In the genomic region with DNA sequence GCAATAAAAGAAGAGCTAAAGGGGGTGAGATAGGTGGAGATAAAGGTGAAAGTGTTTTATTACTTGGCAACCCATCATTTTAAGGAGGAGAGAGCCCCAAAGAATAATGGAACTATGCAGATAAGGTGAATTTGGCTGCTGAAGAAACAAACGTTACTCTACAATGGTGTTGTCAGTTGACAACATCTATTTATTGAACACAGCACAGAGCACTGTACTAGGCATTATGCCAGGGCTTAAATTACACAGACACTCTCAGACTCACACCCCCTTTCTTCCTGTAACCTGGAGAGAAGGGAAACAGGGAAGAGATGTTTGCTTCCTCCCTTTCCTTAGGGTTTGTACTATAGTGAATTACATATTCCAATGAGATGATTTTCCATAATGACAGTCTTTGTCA, we compare ENCODE assay signal across 22 cellular contexts.
DNase-seq lines count a peak whose midpoint lies in the region; ATAC-seq and TF ChIP-seq lines count a peak whose summit lies in the region.
"Had no signal": no experiment of that assay in that cellular context is flagged by ENCODE, and none has a peak within 500 bp of the region (broad histone marks: within the 10 kb centered on the region; RNA-seq: fewer than 3 reads in every experiment).

No MANE protein-coding gene starts in this region.

- H3K27ac ChIP-seq in HEK293 (ENCODE audit: extremely low read depth, low read depth, low read length), result no peak overlapping the region
- H3K27ac ChIP-seq: colonic mucosa, tibial nerve, WERI-Rb-1 had no signal

- no peaks in the 10 kb centered on the region for H3K9me3 ChIP-seq in HEK293 (ENCODE audit: control insufficient read depth, insufficient read depth, low read depth, low read length)
- H3K9me3 ChIP-seq: colonic mucosa, tibial nerve had no signal

- POLR2A ChIA-PET in HEK293 (lab: Yijun Ruan, JAX), result no interaction called here

- peak; percentile 21 for DNase-seq in NCI-H2171 treated with DMSO at 0.1 percent for 48 hours (lab: John Stamatoyannopoulos, UW)
- DNase-seq in NCI-H2171 (lab: John Stamatoyannopoulos, UW), result no peak
- DNase-seq in NCI-H2196 treated with DMSO at 0.1 percent for 48 hours (lab: John Stamatoyannopoulos, UW; ENCODE audit: unreplicated experiment), result peak; percentile 23
- DNase-seq in left colon, result no peak
- no peak for DNase-seq in activated CD8-positive, alpha-beta memory T cell treated with anti-CD3 and anti-CD28 coated beads, Interleukin-2, amount 10 ng/mL, durations not matched to agents 7 days and 5 days
- DNase-seq in activated naive CD4-positive, alpha-beta T cell (lab: John Stamatoyannopoulos, UW), result no peak
- DNase-seq: activated CD4-positive, alpha-beta T cell treated with anti-CD3 and anti-CD28 coated beads, Interleukin-2, amount 10 ng/mL, durations not matched to agents 24 days and 14 days; activated naive CD4-positive, alpha-beta T cell treated with anti-CD3 and anti-CD28 coated beads, Interleukin-2, amount 10 ng/mL, durations not matched to agents 7 days and 5 days; activated T-cell treated with anti-CD3 and anti-CD28 coated beads, Interleukin-2, amount 50 U/mL, for 48 hours; CD4-positive, alpha-beta memory T cell; colonic mucosa; effector CD8-positive, alpha-beta T cell; Karpas-422; NCI-H226; stimulated activated CD8-positive, alpha-beta memory T cell treated with anti-CD3 and anti-CD28 coated beads, Interleukin-4, amount 100 ng/mL, for 48 hours; WERI-Rb-1 had no signal

- H3K9me3 Mint-ChIP-seq in activated CD8-positive, alpha-beta memory T cell treated with anti-CD3 and anti-CD28 coated beads, Interleukin-2, amount 10 ng/mL, durations not matched to agents 7 days and 5 days (ENCODE audit: low read depth), result no peaks in the 10 kb centered on the region
- H3K9me3 Mint-ChIP-seq: activated CD4-positive, alpha-beta T cell treated with anti-CD3 and anti-CD28 coated beads, Interleukin-2, amount 10 ng/mL, durations not matched to agents 24 days and 14 days; activated naive CD4-positive, alpha-beta T cell treated with anti-CD3 and anti-CD28 coated beads, Interleukin-2, amount 10 ng/mL, durations not matched to agents 7 days and 5 days; CD4-positive, alpha-beta memory T cell; GM23338; natural killer cell treated with Interleukin-12 subunit alpha and Interleukin-12 subunit beta and Interleukin-15 and Interleukin-18, amount 100 ng/mL, for 72 hours had no signal

- no peaks in the 10 kb centered on the region for H3K4me1 Mint-ChIP-seq in activated CD8-positive, alpha-beta memory T cell treated with anti-CD3 and anti-CD28 coated beads, Interleukin-2, amount 10 ng/mL, durations not matched to agents 7 days and 5 days
- H3K4me1 Mint-ChIP-seq: activated CD4-positive, alpha-beta T cell treated with anti-CD3 and anti-CD28 coated beads, Interleukin-2, amount 10 ng/mL, durations not matched to agents 24 days and 14 days; activated naive CD4-positive, alpha-beta T cell treated with anti-CD3 and anti-CD28 coated beads, Interleukin-2, amount 10 ng/mL, durations not matched to agents 7 days and 5 days; CD4-positive, alpha-beta memory T cell had no signal

- no peaks in the 10 kb centered on the region for H3K36me3 Mint-ChIP-seq in activated CD8-positive, alpha-beta memory T cell treated with anti-CD3 and anti-CD28 coated beads, Interleukin-2, amount 10 ng/mL, durations not matched to agents 7 days and 5 days
- H3K36me3 Mint-ChIP-seq: activated naive CD4-positive, alpha-beta T cell treated with anti-CD3 and anti-CD28 coated beads, Interleukin-2, amount 10 ng/mL, durations not matched to agents 7 days and 5 days; CD4-positive, alpha-beta memory T cell; natural killer cell treated with Interleukin-12 subunit alpha and Interleukin-12 subunit beta and Interleukin-15 and Interleukin-18, amount 100 ng/mL, for 72 hours had no signal

- H3K4me3 Mint-ChIP-seq in activated CD8-positive, alpha-beta memory T cell treated with anti-CD3 and anti-CD28 coated beads, Interleukin-2, amount 10 ng/mL, durations not matched to agents 7 days and 5 days, result no peak overlapping the region
- H3K4me3 Mint-ChIP-seq: activated CD4-positive, alpha-beta T cell treated with anti-CD3 and anti-CD28 coated beads, Interleukin-2, amount 10 ng/mL, durations not matched to agents 24 days and 14 days; activated naive CD4-positive, alpha-beta T cell treated with anti-CD3 and anti-CD28 coated beads, Interleukin-2, amount 10 ng/mL, durations not matched to agents 7 days and 5 days; CD4-positive, alpha-beta memory T cell; GM23338; natural killer cell treated with Interleukin-12 subunit alpha and Interleukin-12 subunit beta and Interleukin-15 and Interleukin-18, amount 100 ng/mL, for 72 hours had no signal

- H3K4me3 ChIP-seq in HEK293 (ENCODE audit: low read depth, low read length), result no peak overlapping the region
- H3K4me3 ChIP-seq: colonic mucosa, GM23338, tibial nerve had no signal

- CTCF ChIA-PET in HEK293 (lab: Yijun Ruan, JAX), result interaction anchor here (0.7 to 13.7 kb wide), 5 partner anchors 17 to 244 kb away, joined by 3 to 129 read pairs (median 4); no protein-coding TSS in a partner anchor
- CTCF ChIA-PET in activated CD8-positive, alpha-beta memory T cell treated with anti-CD3 and anti-CD28 coated beads, Interleukin-2, amount 10 ng/mL, durations not matched to agents 7 days and 5 days (lab: Charles Lee), result interaction anchor here (1.2 to 2.6 kb wide), 3 partner anchors 10 to 24 kb away, joined by 3 to 8 read pairs (median 3); no protein-coding TSS in a partner anchor

- ATAC-seq in left colon (peak; percentile 59), HG03280 (IDR thresholded peaks at IDR 0.05; ENCODE audit: unreplicated experiment) (no peak)
- no peak for ATAC-seq in activated CD8-positive, alpha-beta memory T cell treated with anti-CD3 and anti-CD28 coated beads, Interleukin-2, amount 10 ng/mL, durations not matched to agents 7 days and 5 days
- ATAC-seq: GM23338; HepG2; natural killer cell treated with Interleukin-12 subunit alpha and Interleukin-12 subunit beta and Interleukin-15 and Interleukin-18, amount 100 ng/mL, for 72 hours had no signal

- intact Hi-C loops in left colon (cut with DNase I, micrococcal nuclease), result no loop called here

- H3K27me3 Mint-ChIP-seq in activated CD8-positive, alpha-beta memory T cell treated with anti-CD3 and anti-CD28 coated beads, Interleukin-2, amount 10 ng/mL, durations not matched to agents 7 days and 5 days, result peaks cover 17% of the 10 kb centered on the region

- H3K27ac Mint-ChIP-seq in activated CD8-positive, alpha-beta memory T cell treated with anti-CD3 and anti-CD28 coated beads, Interleukin-2, amount 10 ng/mL, durations not matched to agents 7 days and 5 days, result no peak overlapping the region
- H3K27ac Mint-ChIP-seq: activated CD4-positive, alpha-beta T cell treated with anti-CD3 and anti-CD28 coated beads, Interleukin-2, amount 10 ng/mL, durations not matched to agents 24 days and 14 days; activated naive CD4-positive, alpha-beta T cell treated with anti-CD3 and anti-CD28 coated beads, Interleukin-2, amount 10 ng/mL, durations not matched to agents 7 days and 5 days; CD4-positive, alpha-beta memory T cell; GM23338; natural killer cell treated with Interleukin-12 subunit alpha and Interleukin-12 subunit beta and Interleukin-15 and Interleukin-18, amount 100 ng/mL, for 72 hours had no signal

- TF ChIP-seq CTCF in HEK293 (tag by site-specific recombination; IDR thresholded peaks at IDR 0.05), result no peak

- H3K36me3 ChIP-seq in HEK293 (ENCODE audit: control insufficient read depth in 2 of 2, insufficient read depth in 1 of 2, low read length in 2 of 2), result no peaks in the 10 kb centered on the region
- H3K36me3 ChIP-seq: colonic mucosa, tibial nerve, WERI-Rb-1 had no signal

- H3K4me1 ChIP-seq in HEK293 (ENCODE audit: control insufficient read depth, insufficient read depth, low read length), result peaks cover 7% of the 10 kb centered on the region
- H3K4me1 ChIP-seq: colonic mucosa, tibial nerve had no signal

TF ChIP-seq in HEK293, 187 proteins besides CTCF, POLR2A, EP300 and RAD21 (continues in another document):
- no peak for TF ChIP-seq ZNF239 (tag by site-specific recombination; IDR thresholded peaks at IDR 0.05)
- no peak for TF ChIP-seq ZNF777 (tag by site-specific recombination; IDR thresholded peaks at IDR 0.05; ENCODE audit: borderline replicate concordance)
- TF ChIP-seq SP7 (tag by site-specific recombination; IDR thresholded peaks at IDR 0.05), result 0 out of 2 replicates have a peak, but pooled peaks have one; percentile 22
- TF ChIP-seq, protein P1, sequence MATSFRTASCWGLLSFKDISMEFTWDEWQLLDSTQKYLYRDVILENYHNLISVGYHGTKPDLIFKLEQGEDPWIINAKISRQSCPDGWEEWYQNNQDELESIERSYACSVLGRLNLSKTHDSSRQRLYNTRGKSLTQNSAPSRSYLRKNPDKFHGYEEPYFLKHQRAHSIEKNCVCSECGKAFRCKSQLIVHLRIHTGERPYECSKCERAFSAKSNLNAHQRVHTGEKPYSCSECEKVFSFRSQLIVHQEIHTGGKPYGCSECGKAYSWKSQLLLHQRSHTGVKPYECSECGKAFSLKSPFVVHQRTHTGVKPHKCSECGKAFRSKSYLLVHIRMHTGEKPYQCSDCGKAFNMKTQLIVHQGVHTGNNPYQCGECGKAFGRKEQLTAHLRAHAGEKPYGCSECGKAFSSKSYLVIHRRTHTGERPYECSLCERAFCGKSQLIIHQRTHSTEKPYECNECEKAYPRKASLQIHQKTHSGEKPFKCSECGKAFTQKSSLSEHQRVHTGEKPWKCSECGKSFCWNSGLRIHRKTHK (tag by site-specific recombination; IDR thresholded peaks at IDR 0.05), result no peak
- TF ChIP-seq ZNF514 (tag by site-specific recombination; IDR thresholded peaks at IDR 0.05), result no peak
- TF ChIP-seq ZNF561 (tag by site-specific recombination; IDR thresholded peaks at IDR 0.05; ENCODE audit: borderline replicate concordance), result no peak
- TF ChIP-seq ZNF223 (tag by site-specific recombination; IDR thresholded peaks at IDR 0.05), result no peak
- no peak for TF ChIP-seq ZNF501 (tag by site-specific recombination; IDR thresholded peaks at IDR 0.05)
- TF ChIP-seq KLF1 (tag by site-specific recombination; IDR thresholded peaks at IDR 0.05), result no peak
- TF ChIP-seq TRIM28 (IDR thresholded peaks at IDR 0.05; ENCODE audit: borderline replicate concordance, low read length), result no peak
- no peak for TF ChIP-seq ZNF202 (tag by site-specific recombination; IDR thresholded peaks at IDR 0.05; ENCODE audit: borderline replicate concordance)

Comparison
In these comparisons a context has a peak if more than half of its experiments do, and no peak if none do; other contexts are left out.
1. DNase-seq: peak in NCI-H2171 treated with DMSO at 0.1 percent for 48 hours (single experiment) and NCI-H2196 treated with DMSO at 0.1 percent for 48 hours (single experiment); none in NCI-H2171 (single experiment), left colon (0 of 2), activated CD8-positive, alpha-beta memory T cell treated with anti-CD3 and anti-CD28 coated beads, Interleukin-2, amount 10 ng/mL, durations not matched to agents 7 days and 5 days (single experiment) and activated naive CD4-positive, alpha-beta T cell (0 of 4).